17 cellular contexts compared by ENCODE assay signal in genomic region chr1:222547944-222548671, GRCh38. TPM values are rescaled to one million over a fixed set of nuclear protein-coding genes. Genes with fewer than 3 reads are reported as not detected.
DNase-seq lines count a peak whose midpoint lies in the region; ATAC-seq, FAIRE-seq and TF ChIP-seq lines count a peak whose summit lies in the region.
"Had no signal": no experiment of that assay in that cellular context is flagged by ENCODE, and none has a peak within 500 bp of the region (broad histone marks: within the 10 kb centered on the region; RNA-seq: fewer than 3 reads in every experiment).

Gene HHIPL2, minus strand, starts transcription at chr1:222548104. Its CDS starts 60 bp downstream, at chr1:222548044.

- H2BK120ac ChIP-seq in mesenchymal stem cell (ENCODE audit: low read depth, low read length), result no peak within 1 kb of the TSS

- peaks cover 2% of the 10 kb centered on the region for H3K27me3 Mint-ChIP-seq in astrocyte (ENCODE audit: low read depth, unreplicated experiment)

- no peak for FAIRE-seq in astrocyte (lab: Jason Lieb, UNC)
- FAIRE-seq: bronchial epithelial cell had no signal

- H3K4ac ChIP-seq in mesenchymal stem cell (ENCODE audit: low read depth in 1 of 2, low read length in 2 of 2), result no peak within 1 kb of the TSS

- no peak within 1 kb of the TSS for H2AK5ac ChIP-seq in mesenchymal stem cell (ENCODE audit: low read length, severe bottlenecking)

- peaks cover 16% of the 10 kb centered on the region for H3K4me1 ChIP-seq in ACC112 (ENCODE audit: control insufficient read depth, insufficient read depth, low read length, unreplicated experiment)
- no peaks in the 10 kb centered on the region for H3K4me1 ChIP-seq in HCT116 (ENCODE audit: control insufficient read depth in 1 of 2, insufficient read depth in 2 of 2, low read length in 2 of 2)
- peaks cover 19% of the 10 kb centered on the region for H3K4me1 ChIP-seq in astrocyte (ENCODE audit: insufficient read depth, low read length)
- peaks cover 10% of the 10 kb centered on the region for H3K4me1 ChIP-seq in mesenchymal stem cell (ENCODE audit: control insufficient read depth, insufficient read depth, low read depth, low read length)
- H3K4me1 ChIP-seq: right atrium auricular region, transverse colon had no signal

- TF ChIP-seq RAD21 in HCT116 (IDR thresholded peaks at IDR 0.05; ENCODE audit: low read depth), result no peak

- peak within 1 kb of the TSS in 1 of 2 experiments; percentile 46 for H3K14ac ChIP-seq in mesenchymal stem cell (ENCODE audit: low read length in 2 of 2)

- no peak within 1 kb of the TSS for H3K18ac ChIP-seq in mesenchymal stem cell (ENCODE audit: low read depth in 1 of 2, low read length in 2 of 2)

- POLR2A ChIA-PET in HCT116 (lab: Charles Lee), result no interaction called here

- ATAC-seq in HCT116, result 0 out of 2 replicates have a peak, but pooled peaks have one; percentile 34

- H3K27me3 ChIP-seq in ACC112 (ENCODE audit: insufficient read depth, low read length) (no peaks in the 10 kb centered on the region), HCT116 (ENCODE audit: insufficient read depth, low read length) (no peaks in the 10 kb centered on the region), astrocyte (ENCODE audit: insufficient read depth, low read length) (peaks cover 2% of the 10 kb centered on the region), mesenchymal stem cell (ENCODE audit: control insufficient read depth in 1 of 2, insufficient read depth in 1 of 2, low read length in 2 of 2) (no peaks in the 10 kb centered on the region)
- H3K27me3 ChIP-seq: right atrium auricular region had no signal

- H2BK5ac ChIP-seq in mesenchymal stem cell (ENCODE audit: low read depth, low read length, poor library complexity, severe bottlenecking), result no peak within 1 kb of the TSS

- H2AFZ ChIP-seq in ACC112 (ENCODE audit: low read length, unreplicated experiment) (peak within 1 kb of the TSS; percentile 57), HCT116 (ENCODE audit: low read depth, low read length, poor library complexity, severe bottlenecking) (no peak within 1 kb of the TSS), astrocyte (ENCODE audit: low read depth, low read length) (no peak within 1 kb of the TSS), mesenchymal stem cell (ENCODE audit: low read depth, low read length) (no peak within 1 kb of the TSS)

- no peak within 1 kb of the TSS for H2BK12ac ChIP-seq in mesenchymal stem cell (ENCODE audit: low read length in 2 of 2)

- no peaks in the 10 kb centered on the region for H3K36me3 ChIP-seq in ACC112 (ENCODE audit: insufficient read depth, low read length)
- no peaks in the 10 kb centered on the region for H3K36me3 ChIP-seq in HCT116 (ENCODE audit: control insufficient read depth in 1 of 2, insufficient read depth in 2 of 2, low read length in 2 of 2)
- no peaks in the 10 kb centered on the region for H3K36me3 ChIP-seq in astrocyte (ENCODE audit: insufficient read depth, low read length)
- peaks cover 0 to under 1% of the 10 kb centered on the region in 2 experiments for H3K36me3 ChIP-seq in mesenchymal stem cell (ENCODE audit: control insufficient read depth in 1 of 2, insufficient read depth in 2 of 2, low read depth in 1 of 2, low read length in 2 of 2)
- H3K36me3 ChIP-seq: right atrium auricular region, transverse colon had no signal

- H3K79me2 ChIP-seq in ACC112 (ENCODE audit: control insufficient read depth, insufficient read depth, low read length, unreplicated experiment) (no peaks in the 10 kb centered on the region), HCT116 (ENCODE audit: insufficient read depth, low read length) (no peaks in the 10 kb centered on the region), astrocyte (ENCODE audit: insufficient read depth, low read length) (no peaks in the 10 kb centered on the region)

- intact Hi-C loops in HCT116 (cut with micrococcal nuclease), result no loop called here
- intact Hi-C loops in posterior cingulate gyrus (cut with DNase I), result no loop called here

- no peaks in the 10 kb centered on the region for H3K9me2 ChIP-seq in HCT116 (ENCODE audit: insufficient read depth)

- BruUV-seq in HCT116 (replicated peaks; lab: Mats Ljungman, UMichigan), result no TSS peak

- H4K20me1 ChIP-seq in HCT116 (ENCODE audit: insufficient read depth), result no peaks in the 10 kb centered on the region
- H4K20me1 ChIP-seq in astrocyte (ENCODE audit: insufficient read depth, low read length), result no peaks in the 10 kb centered on the region

- H3K4me2 ChIP-seq in HCT116 (ENCODE audit: low read length), result no peak within 1 kb of the TSS
- peak within 1 kb of the TSS; percentile 73 for H3K4me2 ChIP-seq in astrocyte (ENCODE audit: low read length)
- H3K4me2 ChIP-seq in mesenchymal stem cell (ENCODE audit: low read length, poor library complexity, severe bottlenecking), result no peak within 1 kb of the TSS

- H3K9me3 ChIP-seq in HCT116 (ENCODE audit: control insufficient read depth in 1 of 2, insufficient read depth in 1 of 2, low read depth in 1 of 2, low read length in 2 of 2) (no peaks in the 10 kb centered on the region), astrocyte (ENCODE audit: insufficient read depth, low read depth, low read length) (no peaks in the 10 kb centered on the region), mesenchymal stem cell (ENCODE audit: control insufficient read depth, low read length) (no peaks in the 10 kb centered on the region)
- H3K9me3 ChIP-seq: right atrium auricular region, transverse colon had no signal

- H3K27ac Mint-ChIP-seq in astrocyte (ENCODE audit: unreplicated experiment), result peak within 1 kb of the TSS; percentile 67
- H3K27ac Mint-ChIP-seq: B cell had no signal

- no peaks in the 10 kb centered on the region for H3K79me1 ChIP-seq in mesenchymal stem cell (replicated peaks; ENCODE audit: low read length, poor library complexity, severe bottlenecking)

- peaks cover 1% of the 10 kb centered on the region for H3K9me3 Mint-ChIP-seq in astrocyte (ENCODE audit: unreplicated experiment)
- H3K9me3 Mint-ChIP-seq: neural crest cell had no signal

- H2BK15ac ChIP-seq in mesenchymal stem cell (ENCODE audit: low read depth, poor library complexity, severe bottlenecking), result no peak within 1 kb of the TSS

- H3K4me3 Mint-ChIP-seq in astrocyte (ENCODE audit: unreplicated experiment), result peak within 1 kb of the TSS; percentile 34
- H3K4me3 Mint-ChIP-seq: B cell, neural crest cell had no signal

- CTCF ChIA-PET in HCT116 (lab: Charles Lee), result no interaction called here

- H4K91ac ChIP-seq in mesenchymal stem cell (ENCODE audit: low read length), result no peak within 1 kb of the TSS

- no peak for DNase-seq in HCT116 (ENCODE audit: low read depth, low spot score)
- no peak for DNase-seq in astrocyte (ENCODE audit: low read depth)
- no peak for DNase-seq in mesenchymal stem cell
- no peak for DNase-seq in posterior cingulate gyrus
- no peak for DNase-seq in SHP77 (lab: John Stamatoyannopoulos, UW)
- DNase-seq in mesenteric fat pad (ENCODE audit: low spot score), result no peak
- DNase-seq in SHP77 treated with DMSO at 0.1 percent for 48 hours (lab: John Stamatoyannopoulos, UW), result no peak
- DNase-seq: activated CD4-positive, CD25-positive, alpha-beta regulatory T cell; activated naive CD4-positive, alpha-beta T cell treated with anti-CD3 and anti-CD28 coated beads, Interleukin-2, amount 50 U/mL, for 16 hours; stimulated activated CD4-positive, alpha-beta T cell treated with anti-CD3 and anti-CD28 coated beads, Interleukin-4, amount 100 ng/mL, for 24 hours; transverse colon had no signal

- H3K27ac ChIP-seq in ACC112 (ENCODE audit: low read depth, low read length) (peak within 1 kb of the TSS; percentile 42), HCT116 (ENCODE audit: low read depth, low read length) (no peak within 1 kb of the TSS), astrocyte (ENCODE audit: low read depth, low read length) (peak within 1 kb of the TSS; percentile 42), mesenchymal stem cell (ENCODE audit: low read length, poor library complexity, severe bottlenecking) (no peak within 1 kb of the TSS)
- H3K27ac ChIP-seq: right atrium auricular region, transverse colon had no signal

- 58% methylated on average over 8 of the region's 8 CpGs for WGBS in mesenchymal stem cell

- peak within 1 kb of the TSS in 1 of 2 experiments; percentile 2 for H3K23ac ChIP-seq in mesenchymal stem cell (ENCODE audit: low read length in 2 of 2)

- H3K4me1 Mint-ChIP-seq in astrocyte (ENCODE audit: low read depth, unreplicated experiment), result peaks cover 3% of the 10 kb centered on the region

- H3K4me3 ChIP-seq in ACC112 (ENCODE audit: low read depth, low read length) (no peak within 1 kb of the TSS), HCT116 (replicated peaks in 1 of 2; ENCODE audit: low read depth in 1 of 2, low read length in 2 of 2) (no peak within 1 kb of the TSS), astrocyte (ENCODE audit: insufficient read depth, low read depth, low read length) (no peak within 1 kb of the TSS), mesenchymal stem cell (ENCODE audit: insufficient read depth in 1 of 2, low read depth in 1 of 2, low read length in 2 of 2) (peak within 1 kb of the TSS in 1 of 2 experiments; percentile 42)
- H3K4me3 ChIP-seq: right atrium auricular region, transverse colon had no signal

- RAD21 ChIA-PET in HCT116 (lab: Charles Lee; ENCODE audit: low non-redundant PET in 1 of 2, low total read pairs in 2 of 2, uncharacterized antibody in 2 of 2, unreplicated experiment in 2 of 2), result no interaction called here

- TF ChIP-seq CTCF in HCT116 (IDR thresholded peaks at IDR 0.05 in 2 of 3, conservative IDR thresholded peaks at IDR 0.05 in 1 of 3; ENCODE audit: borderline replicate concordance in 1 of 3, insufficient read depth in 1 of 3, low read depth in 2 of 3, low read length in 2 of 3), result no peak
- no peak for TF ChIP-seq CTCF in astrocyte (IDR thresholded peaks at IDR 0.05; ENCODE audit: insufficient read depth, low read depth, low read length)

- no peak within 1 kb of the TSS for H4K8ac ChIP-seq in mesenchymal stem cell (ENCODE audit: low read length)

- H3K9ac ChIP-seq in HCT116 (ENCODE audit: low read length) (no peak within 1 kb of the TSS), astrocyte (ENCODE audit: low read length) (no peak within 1 kb of the TSS), mesenchymal stem cell (ENCODE audit: low read length) (peak within 1 kb of the TSS; percentile 65)

- no peak for TF ChIP-seq POLR2A in HCT116 (IDR thresholded peaks at IDR 0.05; ENCODE audit: borderline replicate concordance, extremely low read depth, insufficient read depth, insufficient read length)

- peaks cover 2% of the 10 kb centered on the region for H3K36me3 Mint-ChIP-seq in astrocyte (ENCODE audit: low read depth, unreplicated experiment)

RNA-seq across cellular contexts. Expression of gene HHIPL2, which starts in this region (rescaled TPM):
- total RNA-seq in HCT116 (2021; ENCODE audit: unreplicated experiment), result 0.27 TPM
- polyA plus RNA-seq in HCT116 (2012), result 0.07 and 0.09 TPM in 2 replicates
- total RNA-seq in astrocyte, result 0.16 and 0.50 TPM in 2 replicates
- 0.04 TPM for polyA plus RNA-seq in mesenchymal stem cell (2013, experiment 1 of 2)
- 0.05 TPM for polyA plus RNA-seq in mesenchymal stem cell (2013, experiment 2 of 2)
- not detected for total RNA-seq in mesenteric fat pad
- total RNA-seq: lower leg skin had no signal

Comparison
In these comparisons a context has a peak if more than half of its experiments do, and no peak if none do; other contexts are left out.
1. Peak in ATAC-seq in HCT116; RNA of the gene not detected or under 1 TPM.
2. H3K27ac ChIP-seq: peak in ACC112 (single experiment) and astrocyte (single experiment); none in HCT116 (single experiment) and mesenchymal stem cell (single experiment).